In genomic region chr11:92623055-92623454, GRCh38 we compare ENCODE assay signal across 1 cellular context.
TF ChIP-seq lines count a peak whose summit lies in the region.

No MANE protein-coding gene starts in this region.

TF ChIP-seq in GM12878, 131 proteins besides CTCF, POLR2A, EP300 and RAD21 (continued from another document):
- TF ChIP-seq BCL11A (IDR thresholded peaks at IDR 0.05; ENCODE audit: low read depth, low read length) (peak; percentile 12; the same call in 1 of the 2 replicates), FOXM1 (IDR thresholded peaks at IDR 0.05; ENCODE audit: low read depth, low read length) (no peak), CREM (IDR thresholded peaks at IDR 0.05; ENCODE audit: low read depth) (peak; percentile 36; the same call in 1 of the 2 replicates)
